Comparison of ENCODE assay signal across 11 cellular contexts in the genomic region with DNA sequence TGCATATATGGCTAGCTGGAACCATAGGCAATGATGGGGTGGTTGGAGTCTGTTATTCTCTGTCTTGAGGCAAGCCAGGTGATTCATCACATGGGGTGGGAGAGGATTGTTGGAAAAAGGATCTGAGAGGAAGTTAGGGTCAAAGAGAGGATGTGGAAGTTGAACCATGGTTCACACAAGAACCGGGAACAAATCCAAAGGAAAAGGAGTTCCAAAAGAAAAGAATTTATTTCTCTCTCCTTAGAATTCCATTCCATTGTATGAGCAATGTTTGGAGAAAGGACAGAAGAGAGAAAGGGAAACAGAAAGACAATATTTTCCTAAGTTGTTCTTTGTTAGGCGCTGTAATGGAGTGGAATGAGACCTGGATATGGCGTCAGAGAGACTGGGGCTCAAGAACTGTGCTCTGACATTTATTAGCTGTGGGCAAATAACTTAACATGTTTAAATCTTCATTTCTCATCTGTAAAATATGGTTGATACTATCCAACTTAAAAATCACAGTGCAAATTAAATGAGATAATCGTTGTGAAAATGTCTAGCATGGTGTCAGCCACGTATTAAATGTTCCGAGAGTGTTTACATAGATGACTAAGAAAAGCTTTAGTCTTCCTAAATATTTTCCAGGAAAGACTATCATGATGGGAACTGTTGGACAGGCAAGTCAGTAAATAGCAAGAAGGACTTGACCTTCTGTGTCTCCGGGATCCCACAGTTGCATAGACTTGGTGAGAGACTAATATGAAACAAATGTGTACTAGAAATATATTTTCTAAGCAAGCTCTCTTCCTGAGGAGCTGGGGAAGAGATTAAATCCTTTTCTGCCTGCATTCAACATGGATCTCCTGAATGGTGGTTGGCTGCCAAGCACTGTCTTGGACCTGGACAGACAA.
DNase-seq lines count a peak whose midpoint lies in the region; ATAC-seq and TF ChIP-seq lines count a peak whose summit lies in the region.
"Had no signal": no experiment of that assay in that cellular context is flagged by ENCODE, and none has a peak within 500 bp of the region (broad histone marks: within the 10 kb centered on the region; RNA-seq: fewer than 3 reads in every experiment).

No MANE protein-coding gene starts in this region.

- no peak overlapping the region for H3K4me3 ChIP-seq in left ventricle myocardium inferior
- no peak overlapping the region for H3K4me3 ChIP-seq in sigmoid colon
- H3K4me3 ChIP-seq in A673 (ENCODE audit: low read depth, low read length, poor library complexity, severe bottlenecking), result no peak overlapping the region
- H3K4me3 ChIP-seq in coronary artery, result no peak overlapping the region

- DNase-seq in EH (ENCODE audit: low read depth), result peak; percentile 98
- DNase-seq in astrocyte of the hippocampus (ENCODE audit: low read depth, low spot score), result peak; percentile 75
- peak; percentile 38 for DNase-seq in left ventricle myocardium inferior
- DNase-seq in sigmoid colon, result no peak
- DNase-seq in A673 (ENCODE audit: low spot score), result no peak
- DNase-seq in activated T-cell treated with anti-CD3 and anti-CD28 coated beads, Interleukin-2, amount 50 U/mL, for 48 hours, result no peak
- no peak for DNase-seq in coronary artery (ENCODE audit: low spot score)
- DNase-seq: CD4-positive, alpha-beta T cell; effector CD8-positive, alpha-beta T cell; NCI-H187 had no signal

- no peak for ATAC-seq in HG03135 (IDR thresholded peaks at IDR 0.05; ENCODE audit: unreplicated experiment)

- POLR2A ChIA-PET in A673 (lab: Charles Lee; ENCODE audit: low non-redundant PET), result interaction anchor here (0.5 kb wide), 1 partner anchor 39 kb away, joined by 3 read pairs; no protein-coding TSS in a partner anchor

- TF ChIP-seq CTCF in left ventricle myocardium inferior (IDR thresholded peaks at IDR 0.05; ENCODE audit: borderline replicate concordance), result no peak
- TF ChIP-seq CTCF in sigmoid colon (IDR thresholded peaks at IDR 0.05), result no peak
- no peak for TF ChIP-seq CTCF in A673 (conservative IDR thresholded peaks at IDR 0.05; ENCODE audit: low read depth, low read length)
- TF ChIP-seq CTCF in coronary artery (IDR thresholded peaks at IDR 0.05), result no peak

- intact Hi-C loops in left ventricle myocardium inferior (cut with micrococcal nuclease), result no loop called here
- intact Hi-C loops in sigmoid colon (cut with DNase I), result no loop called here
- intact Hi-C loops in A673 (cut with micrococcal nuclease; ENCODE audit: unreplicated experiment), result no loop called here

- CTCF ChIA-PET in A673 (lab: Charles Lee), result no interaction called here

- H3K9me3 ChIP-seq in left ventricle myocardium inferior (replicated peaks) (no peaks in the 10 kb centered on the region), sigmoid colon (no peaks in the 10 kb centered on the region), A673 (ENCODE audit: low read depth, low read length, poor library complexity, severe bottlenecking) (no peaks in the 10 kb centered on the region)

- BruUV-seq in A673 (replicated peaks; lab: Mats Ljungman, UMichigan), result no TSS peak

- H3K36me3 ChIP-seq in left ventricle myocardium inferior (no peaks in the 10 kb centered on the region), sigmoid colon (no peaks in the 10 kb centered on the region), A673 (ENCODE audit: insufficient read depth, low read length, poor library complexity, severe bottlenecking) (no peaks in the 10 kb centered on the region)

- WGBS in sigmoid colon, 2 donors, result 76 to 83% methylated on average over 7 of the region's 7 CpGs

- H3K27me3 ChIP-seq in left ventricle myocardium inferior (ENCODE audit: low read depth) (no peaks in the 10 kb centered on the region), sigmoid colon (no peaks in the 10 kb centered on the region), A673 (replicated peaks; ENCODE audit: insufficient read depth, low read depth, low read length, poor library complexity) (no peaks in the 10 kb centered on the region)

- peak in 3 of 4 donors; percentile 74 to 87 (median 77) for TF ChIP-seq EP300 in sigmoid colon (IDR thresholded peaks at IDR 0.05)

- H3K27ac ChIP-seq in left ventricle myocardium inferior (replicated peaks), result peak overlapping the region; percentile 80
- peak overlapping the region; percentile 51 to 75 (median 74) for H3K27ac ChIP-seq in sigmoid colon
- H3K27ac ChIP-seq in A673 (ENCODE audit: low read depth, low read length, poor library complexity, severe bottlenecking), result no peak overlapping the region
- H3K27ac ChIP-seq in coronary artery, result peak overlapping the region in 1 of 2 donors; percentile 74

- no peak for TF ChIP-seq POLR2A in sigmoid colon (IDR thresholded peaks at IDR 0.05)

- peaks cover 16% of the 10 kb centered on the region for H3K4me1 ChIP-seq in left ventricle myocardium inferior
- peaks cover 0 to 14% (median 8%) of the 10 kb centered on the region in 4 donors for H3K4me1 ChIP-seq in sigmoid colon
- H3K4me1 ChIP-seq in A673 (ENCODE audit: insufficient read depth, low read length, poor library complexity, severe bottlenecking), result no peaks in the 10 kb centered on the region

Comparison
In these comparisons a context has a peak if more than half of its experiments do, and no peak if none do; other contexts are left out.
1. DNase-seq: peak in EH (single experiment), astrocyte of the hippocampus (single experiment) and left ventricle myocardium inferior (single experiment); none in sigmoid colon (single experiment), A673 (single experiment), activated T-cell treated with anti-CD3 and anti-CD28 coated beads, Interleukin-2, amount 50 U/mL, for 48 hours (0 of 2) and coronary artery (single experiment).